In genomic region chr19:45000665-45001064, GRCh38 we compare ENCODE assay signal across 11 cellular contexts. TPM values are rescaled to one million over a fixed set of nuclear protein-coding genes. Genes with fewer than 3 reads are reported as not detected.
DNase-seq lines count a peak whose midpoint lies in the region; ATAC-seq and TF ChIP-seq lines count a peak whose summit lies in the region.
"Not testable (repeated sequence)": the region's sequence is repeated elsewhere in the genome, so short reads cannot be mapped to it uniquely, and the experiment has no call there.
"Had no signal": no experiment of that assay in that cellular context is flagged by ENCODE, and none has a peak within 500 bp of the region (broad histone marks: within the 10 kb centered on the region; RNA-seq: fewer than 3 reads in every experiment).

No MANE protein-coding gene starts in this region.

- H3K4me3 ChIP-seq in AG10803 (ENCODE audit: low read length) (peak overlapping the region; percentile 64), SK-N-SH (ENCODE audit: low read depth in 2 of 2, low read length in 1 of 2) (peak overlapping the region; percentile 48 to 60), dorsolateral prefrontal cortex (peak overlapping the region in 57 of 59 donors; percentile 12 to 82 (median 69)), right cardiac atrium (ENCODE audit: low read length) (peak overlapping the region; percentile 18)

- H3K9me2 ChIP-seq in SK-N-SH: not testable (repeated sequence)

- peak overlapping the region; percentile 33; the same call in 1 of the 2 replicates for H3K9ac ChIP-seq in SK-N-SH

- POLR2A ChIA-PET in SK-N-SH (lab: Yijun Ruan, JAX): interaction anchor here (0.8 kb wide), 1 partner anchor 39 kb away, joined by 6 read pairs; the partner anchor contains the start of gene CLASRP

- H3K27ac Mint-ChIP-seq in HFFc6: peak overlapping the region; percentile 53
- H3K27ac Mint-ChIP-seq in activated naive CD4-positive, alpha-beta T cell treated with anti-CD3 and anti-CD28 coated beads, Interleukin-2, amount 50 U/mL, for 24 hours: peak overlapping the region; percentile 72
- not testable (repeated sequence) for H3K27ac Mint-ChIP-seq in nephron progenitor cell
- peak overlapping the region; percentile 84 for H3K27ac Mint-ChIP-seq in stimulated activated naive B cell treated with anti-CD40 and anti-IgM and Interleukin-4, amounts not matched to agents 10 μg/mL and 1 μg/mL and 100 μg/mL, for 72 hours

- peak overlapping the region; percentile 82 for H2AFZ ChIP-seq in SK-N-SH (ENCODE audit: low read depth)

- H3K36me3 ChIP-seq in SK-N-SH (replicated peaks in 1 of 2; ENCODE audit: control insufficient read depth in 1 of 2, insufficient read depth in 2 of 2, low read length in 1 of 2): not testable (repeated sequence)

- CTCF ChIA-PET in SK-N-SH (lab: Yijun Ruan, JAX): interaction anchor here (1.2 to 2.1 kb wide), 3 partner anchors 11 to 244 kb away, joined by 3 to 21 read pairs (median 6); no protein-coding TSS in a partner anchor

- not testable (repeated sequence) for H3F3A ChIP-seq in SK-N-SH (replicated peaks; ENCODE audit: insufficient read depth)

- not testable (repeated sequence) for H3K4me1 ChIP-seq in SK-N-SH (ENCODE audit: control insufficient read depth in 1 of 2, insufficient read depth in 2 of 2, low read depth in 1 of 2, low read length in 1 of 2); right cardiac atrium (ENCODE audit: control insufficient read depth, insufficient read depth, low read length)

- peak overlapping the region; percentile 73 for H3K4me2 ChIP-seq in SK-N-SH

- not testable (repeated sequence) for DNase-seq in AG10803 (ENCODE audit: low read depth); HFFc6; SK-N-SH; dorsolateral prefrontal cortex; nephron progenitor cell; stimulated activated naive B cell treated with anti-CD40 and anti-IgM and Interleukin-4, amounts not matched to agents 10 μg/mL and 1 μg/mL and 100 μg/mL, for 72 hours
- peak in 1 of 3 donors; percentile 54 for DNase-seq in right cardiac atrium

- WGBS in SK-N-SH (ENCODE audit: low lambda C conversion rate): 40% methylated on average over 19 of the region's 19 CpGs
- WGBS in right cardiac atrium: 73% methylated on average over 19 of the region's 19 CpGs

- not testable (repeated sequence) for H3K4me1 Mint-ChIP-seq in HFFc6 (ENCODE audit: low read depth); nephron progenitor cell
- peaks cover 14% of the 10 kb centered on the region for H3K4me1 Mint-ChIP-seq in activated naive CD4-positive, alpha-beta T cell treated with anti-CD3 and anti-CD28 coated beads, Interleukin-2, amount 50 U/mL, for 24 hours
- peaks cover 5 to 18% of the 10 kb centered on the region in 2 donors for H3K4me1 Mint-ChIP-seq in stimulated activated naive B cell treated with anti-CD40 and anti-IgM and Interleukin-4, amounts not matched to agents 10 μg/mL and 1 μg/mL and 100 μg/mL, for 72 hours

- H3K27me3 Mint-ChIP-seq in HFFc6 (ENCODE audit: insufficient read depth); activated naive CD4-positive, alpha-beta T cell treated with anti-CD3 and anti-CD28 coated beads, Interleukin-2, amount 50 U/mL, for 24 hours; stimulated activated naive B cell treated with anti-CD40 and anti-IgM and Interleukin-4, amounts not matched to agents 10 μg/mL and 1 μg/mL and 100 μg/mL, for 72 hours: not testable (repeated sequence)
- peaks cover 24% of the 10 kb centered on the region for H3K27me3 Mint-ChIP-seq in nephron progenitor cell (ENCODE audit: low read depth, poor library complexity)

- not testable (repeated sequence) for H3K36me3 Mint-ChIP-seq in HFFc6 (ENCODE audit: low read depth); activated naive CD4-positive, alpha-beta T cell treated with anti-CD3 and anti-CD28 coated beads, Interleukin-2, amount 50 U/mL, for 24 hours; nephron progenitor cell (ENCODE audit: low read depth)
- peaks cover 10 to 13% of the 10 kb centered on the region in 2 donors for H3K36me3 Mint-ChIP-seq in stimulated activated naive B cell treated with anti-CD40 and anti-IgM and Interleukin-4, amounts not matched to agents 10 μg/mL and 1 μg/mL and 100 μg/mL, for 72 hours

- TF ChIP-seq RAD21 in SK-N-SH (IDR thresholded peaks at IDR 0.05; ENCODE audit: low read length): not testable (repeated sequence)

- TF ChIP-seq EP300 in SK-N-SH (IDR thresholded peaks at IDR 0.05; ENCODE audit: borderline replicate concordance in 1 of 2, low read depth in 1 of 2, low read length in 1 of 2): not testable (repeated sequence)

- TF ChIP-seq CTCF in AG10803 (conservative IDR thresholded peaks at IDR 0.05; ENCODE audit: low read length); HFFc6 (IDR thresholded peaks at IDR 0.05); SK-N-SH (IDR thresholded peaks at IDR 0.05); dorsolateral prefrontal cortex (IDR thresholded peaks at IDR 0.05 in 54 of 56, conservative IDR thresholded peaks at IDR 0.05 in 2 of 56; ENCODE audit: low read depth in 1 of 56, partially characterized antibody in 56 of 56); nephron progenitor cell (IDR thresholded peaks at IDR 0.05): not testable (repeated sequence)

- H3K27ac ChIP-seq in SK-N-SH (ENCODE audit: low read depth in 2 of 2, low read length in 1 of 2): peak overlapping the region in 1 of 2 experiments; percentile 13; a peak in 1 of 4 replicates
- H3K27ac ChIP-seq in dorsolateral prefrontal cortex: peak overlapping the region in 46 of 59 donors; percentile 5 to 93 (median 61)
- peak overlapping the region; percentile 0 for H3K27ac ChIP-seq in right cardiac atrium (ENCODE audit: low read length)

- ATAC-seq in right cardiac atrium; stimulated activated naive B cell treated with anti-CD40 and anti-IgM and Interleukin-4, amounts not matched to agents 10 μg/mL and 1 μg/mL and 100 μg/mL, for 72 hours (replicated peaks): not testable (repeated sequence)

- not testable (repeated sequence) for H3K9me3 ChIP-seq in SK-N-SH; right cardiac atrium (ENCODE audit: control insufficient read depth, low read length)

- not testable (repeated sequence) for H3K27me3 ChIP-seq in SK-N-SH (ENCODE audit: insufficient read depth); dorsolateral prefrontal cortex; right cardiac atrium (ENCODE audit: control insufficient read depth, insufficient read depth)

- intact Hi-C loops in dorsolateral prefrontal cortex (cut with DNase I): loop anchor here in 1 of 2 donors (5.0 to 10.0 kb wide), 2 partner anchors 98 to 254 kb away; partner anchors contain the start of gene MARK4
- intact Hi-C loops in right cardiac atrium (cut with DNase I): not testable (repeated sequence)

- H4K20me1 ChIP-seq in SK-N-SH (ENCODE audit: insufficient read depth): not testable (repeated sequence)

- H3K79me2 ChIP-seq in SK-N-SH (ENCODE audit: insufficient read depth): not testable (repeated sequence)

- H3K4me3 Mint-ChIP-seq in HFFc6 (peak overlapping the region; percentile 63), nephron progenitor cell (peak overlapping the region; percentile 45)
- H3K4me3 Mint-ChIP-seq in activated naive CD4-positive, alpha-beta T cell treated with anti-CD3 and anti-CD28 coated beads, Interleukin-2, amount 50 U/mL, for 24 hours: peak overlapping the region; percentile 64
- peak overlapping the region; percentile 70 to 91 for H3K4me3 Mint-ChIP-seq in stimulated activated naive B cell treated with anti-CD40 and anti-IgM and Interleukin-4, amounts not matched to agents 10 μg/mL and 1 μg/mL and 100 μg/mL, for 72 hours

- not testable (repeated sequence) for H3K9me3 Mint-ChIP-seq in HFFc6; activated naive CD4-positive, alpha-beta T cell treated with anti-CD3 and anti-CD28 coated beads, Interleukin-2, amount 50 U/mL, for 24 hours; nephron progenitor cell; stimulated activated naive B cell treated with anti-CD40 and anti-IgM and Interleukin-4, amounts not matched to agents 10 μg/mL and 1 μg/mL and 100 μg/mL, for 72 hours

RNA-seq across cellular contexts. Expression of gene RELB, which starts 0.6 kb away (rescaled TPM):
- 10 to 100 TPM in 2 of 6 experiments, 1 to 10 TPM in 4; 6.1 to 10.8 (median 9.4) TPM for total RNA-seq in HFFc6 (2021; fragmentation: NEBNext Ultra II Directional; extraction: Animal tissue kit (Norgen Biotek cat#: 25700))
- polyA plus RNA-seq in SK-N-SH (2012; rRNA removed) (9.5 and 12.6 TPM in 2 replicates), right cardiac atrium (2.4 TPM)
- 5.8 and 9.7 TPM in 2 replicates for polyA plus RNA-seq in SK-N-SH (2012; cell fraction: cytosol; rRNA removed)
- polyA plus RNA-seq in SK-N-SH (2012; cell fraction: nucleus; rRNA removed): 14.8 and 15.1 TPM in 2 replicates
- total RNA-seq in dorsolateral prefrontal cortex (10 to 100 TPM in 3 of 120 experiments, 1 to 10 TPM in 117; 1.5 to 13.8 (median 4.1) TPM), right cardiac atrium (1 to 10 TPM; 2.3 to 6.5 (median 3.3) TPM)

RNA-seq across cellular contexts. Expression of gene CLASRP, which starts 38.2 kb away (rescaled TPM):
- 10 to 100 TPM; 29.9 to 42.9 (median 37.3) TPM for total RNA-seq in HFFc6 (2021; fragmentation: NEBNext Ultra II Directional; extraction: Animal tissue kit (Norgen Biotek cat#: 25700))
- polyA plus RNA-seq in SK-N-SH (2012; rRNA removed) (53.8 and 54.8 TPM in 2 replicates), right cardiac atrium (36.8 TPM)
- polyA plus RNA-seq in SK-N-SH (2012; cell fraction: cytosol; rRNA removed): 17.8 and 18.8 TPM in 2 replicates
- polyA plus RNA-seq in SK-N-SH (2012; cell fraction: nucleus; rRNA removed): 283 and 291 TPM in 2 replicates
- total RNA-seq in dorsolateral prefrontal cortex (100 to 1,000 TPM in 71 of 120 experiments, 10 to 100 TPM in 49; 51.6 to 162 (median 105) TPM), right cardiac atrium (10 to 100 TPM; 34.3 to 36.7 (median 36.1) TPM)

RNA-seq across cellular contexts. Expression of gene CLPTM1, which starts 45.5 kb away (rescaled TPM):
- total RNA-seq in HFFc6 (2021; fragmentation: NEBNext Ultra II Directional; extraction: Animal tissue kit (Norgen Biotek cat#: 25700)): 100 to 1,000 TPM; 160 to 184 (median 172) TPM
- polyA plus RNA-seq in SK-N-SH (2012; rRNA removed): 58.4 and 86.5 TPM in 2 replicates
- 34.4 and 50.3 TPM in 2 replicates for polyA plus RNA-seq in SK-N-SH (2012; cell fraction: cytosol; rRNA removed)
- polyA plus RNA-seq in SK-N-SH (2012; cell fraction: nucleus; rRNA removed): 123 and 136 TPM in 2 replicates
- total RNA-seq in dorsolateral prefrontal cortex: 100 to 1,000 TPM; 131 to 199 (median 164) TPM
- total RNA-seq in right cardiac atrium: 100 to 1,000 TPM in 2 of 4 donors, 10 to 100 TPM in 2; 81.4 to 106 (median 93.0) TPM
- 85.7 TPM for polyA plus RNA-seq in right cardiac atrium

RNA-seq across cellular contexts. Expression of gene APOC2, which starts 54.8 kb away (rescaled TPM):
- total RNA-seq in HFFc6 (2021; fragmentation: NEBNext Ultra II Directional; extraction: Animal tissue kit (Norgen Biotek cat#: 25700)): not detected
- polyA plus RNA-seq in SK-N-SH (2012; rRNA removed) (not detected in 2 replicates), right cardiac atrium (0.68 TPM)
- polyA plus RNA-seq in SK-N-SH (2012; cell fraction: cytosol; rRNA removed): not detected in 2 replicates
- polyA plus RNA-seq in SK-N-SH (2012; cell fraction: nucleus; rRNA removed): not detected in 2 replicates
- total RNA-seq in dorsolateral prefrontal cortex (10 to 100 TPM in 73 of 120 experiments, 1 to 10 TPM in 46, not detected in 1; 2.0 to 48.6 (median 11.6) TPM), right cardiac atrium (not detected)
- total RNA-seq: activated CD8-positive, alpha-beta memory T cell treated with anti-CD3 and anti-CD28 coated beads for 36 hours; H4 had no signal

RNA-seq across cellular contexts. Expression of gene APOC4, which starts 58.6 kb away (rescaled TPM):
- total RNA-seq in HFFc6 (2021; fragmentation: NEBNext Ultra II Directional; extraction: Animal tissue kit (Norgen Biotek cat#: 25700)): not detected
- not detected in 2 replicates for polyA plus RNA-seq in SK-N-SH (2012; rRNA removed)
- polyA plus RNA-seq in SK-N-SH (2012; cell fraction: cytosol; rRNA removed): not detected in 2 replicates
- not detected in 2 replicates for polyA plus RNA-seq in SK-N-SH (2012; cell fraction: nucleus; rRNA removed)
- 1 to 10 TPM in 3 of 120 experiments, not detected in 117; 1.2 to 1.6 (median 1.3) TPM for total RNA-seq in dorsolateral prefrontal cortex
- not detected for total RNA-seq in right cardiac atrium
- not detected for polyA plus RNA-seq in right cardiac atrium
- total RNA-seq: activated CD8-positive, alpha-beta memory T cell treated with anti-CD3 and anti-CD28 coated beads for 36 hours; H4; ureter had no signal

Comparison
In these comparisons a context has a peak if more than half of its experiments do, and no peak if none do; other contexts are left out.
1. H3K4me3 ChIP-seq: peak in every context shown above with its lines; median percentile 69 in dorsolateral prefrontal cortex; 64 in AG10803; 54 in SK-N-SH; 18 in right cardiac atrium.